ENCODE assay signal across 19 cellular contexts in the genomic region with DNA sequence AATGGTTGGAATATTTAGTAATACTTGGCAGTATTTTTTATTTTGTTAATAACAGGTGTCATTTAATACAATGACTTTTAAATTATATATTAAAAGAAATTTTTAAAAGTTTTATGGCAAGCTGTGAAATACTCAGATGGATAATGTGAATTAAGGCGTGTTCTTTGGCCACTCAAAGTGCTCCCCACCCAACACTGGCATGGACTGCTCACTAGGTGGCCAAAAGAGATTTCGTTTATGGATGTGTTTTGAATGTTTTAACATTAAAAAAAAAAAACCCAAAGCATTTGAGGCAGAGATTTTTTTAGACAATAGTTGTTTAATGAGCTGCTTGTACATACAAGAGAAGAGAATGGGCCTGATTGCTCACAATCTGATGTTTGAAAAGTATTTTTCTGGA.
"Had no signal": no experiment of that assay in that cellular context is flagged by ENCODE, and none has a peak within 500 bp of the region (broad histone marks: within the 10 kb centered on the region; RNA-seq: fewer than 3 reads in every experiment).

No MANE protein-coding gene starts in this region.

- H3K27ac ChIP-seq: foreskin keratinocyte, pancreas, tibial artery, vagina had no signal

- H3K27me3 ChIP-seq: foreskin keratinocyte, pancreas, tibial artery, vagina had no signal

- H3K27ac Mint-ChIP-seq: activated B cell treated with CpG ODN at 0.5 μM for 24 hours; activated CD8-positive, alpha-beta T cell treated with anti-CD3 and anti-CD28 coated beads for 36 hours; activated naive CD8-positive, alpha-beta T cell treated with anti-CD3 and anti-CD28 coated beads for 36 hours; naive B cell; stimulated activated memory B cell treated with anti-CD40 and anti-IgM and Interleukin-4, amounts not matched to agents 10 μg/mL and 1 μg/mL and 100 μg/mL, for 72 hours had no signal

- H3K36me3 ChIP-seq: pancreas, tibial artery, vagina had no signal

- H3K4me3 Mint-ChIP-seq: activated B cell treated with CpG ODN at 0.5 μM for 24 hours; activated CD8-positive, alpha-beta T cell treated with anti-CD3 and anti-CD28 coated beads for 36 hours; activated naive CD8-positive, alpha-beta T cell treated with anti-CD3 and anti-CD28 coated beads for 36 hours; naive B cell; stimulated activated memory B cell treated with anti-CD40 and anti-IgM and Interleukin-4, amounts not matched to agents 10 μg/mL and 1 μg/mL and 100 μg/mL, for 72 hours had no signal

- H3K9me3 ChIP-seq: pancreas, tibial artery, vagina had no signal

- H3K27me3 Mint-ChIP-seq: activated B cell treated with CpG ODN at 0.5 μM for 24 hours; activated CD8-positive, alpha-beta T cell treated with anti-CD3 and anti-CD28 coated beads for 36 hours; activated naive CD8-positive, alpha-beta T cell treated with anti-CD3 and anti-CD28 coated beads for 36 hours; naive B cell; stimulated activated memory B cell treated with anti-CD40 and anti-IgM and Interleukin-4, amounts not matched to agents 10 μg/mL and 1 μg/mL and 100 μg/mL, for 72 hours had no signal

- DNase-seq: activated B cell treated with CpG ODN at 0.5 μM for 24 hours; activated CD4-positive, alpha-beta T cell treated with anti-CD3 and anti-CD28 coated beads for 48 hours; activated CD8-positive, alpha-beta memory T cell treated with anti-CD3 and anti-CD28 coated beads, Interleukin-2, amount 50 U/mL, for 4 hours; activated CD8-positive, alpha-beta T cell treated with anti-CD3 and anti-CD28 coated beads for 36 hours; activated gamma-delta T cell; activated naive CD8-positive, alpha-beta T cell treated with anti-CD3 and anti-CD28 coated beads for 36 hours; activated T-cell treated with anti-CD3 and anti-CD28 coated beads, Interleukin-2, amount 50 U/mL, for 48 hours; anterior cingulate cortex; foreskin keratinocyte; head of caudate nucleus; left colon; mammary epithelial cell; naive B cell; pancreas; stimulated activated CD4-positive, alpha-beta T cell treated with anti-CD3 and anti-CD28 coated beads, Interleukin-2, amount 100 ng/mL, for 48 hours; T-helper 2 cell; tibial artery had no signal

- H3K4me3 ChIP-seq: pancreas, tibial artery, vagina had no signal

- H3K4me1 ChIP-seq: foreskin keratinocyte had no signal
